13 cellular contexts compared by ENCODE assay signal in genomic region chr15:76163429-76164020, GRCh38.
DNase-seq lines count a peak whose midpoint lies in the region; ATAC-seq and TF ChIP-seq lines count a peak whose summit lies in the region.
"Had no signal": no experiment of that assay in that cellular context is flagged by ENCODE, and none has a peak within 500 bp of the region (broad histone marks: within the 10 kb centered on the region; RNA-seq: fewer than 3 reads in every experiment).

No MANE protein-coding gene starts in this region.

- ATAC-seq in HG03108 (IDR thresholded peaks at IDR 0.05; ENCODE audit: unreplicated experiment) (no peak), HG03432 (IDR thresholded peaks at IDR 0.05; ENCODE audit: unreplicated experiment) (no peak)

- no peak for TF ChIP-seq CTCF in AG09319 (IDR thresholded peaks at IDR 0.05; ENCODE audit: low read depth, low read length)
- TF ChIP-seq CTCF in fibroblast of mammary gland (conservative IDR thresholded peaks at IDR 0.05; ENCODE audit: control insufficient read depth, insufficient read depth, low read depth, low read length) = no peak

- DNase-seq in AG09319 (ENCODE audit: extremely low read depth, low read depth) (peak; percentile 68), NCI-H524 treated with DMSO at 0.1 percent for 48 hours (lab: John Stamatoyannopoulos, UW) (peak; percentile 71), fibroblast of mammary gland (ENCODE audit: low read depth) (peak; percentile 77), myocyte (ENCODE audit: low read depth) (peak; percentile 61), HuH-7.5 (ENCODE audit: low spot score) (no peak), COLO829 (ENCODE audit: low spot score) (no peak)
- DNase-seq: CD4-positive, CD25-positive, alpha-beta regulatory T cell; Kasumi-1; mammary epithelial cell; stimulated activated CD4-positive, alpha-beta T cell treated with anti-CD3 and anti-CD28 coated beads, Interleukin-2, amount 100 ng/mL, for 48 hours had no signal

- no peak overlapping the region for H3K4me3 ChIP-seq in fibroblast of mammary gland (ENCODE audit: control insufficient read depth, low read depth, low read length)
- H3K4me3 ChIP-seq: SJCRH30 had no signal

Comparison
In these comparisons a context has a peak if more than half of its experiments do, and no peak if none do; other contexts are left out.
1. DNase-seq: peak in AG09319 (single experiment), NCI-H524 treated with DMSO at 0.1 percent for 48 hours (single experiment), fibroblast of mammary gland (single experiment) and myocyte (single experiment); none in HuH-7.5 (single experiment) and COLO829 (single experiment).